10 cellular contexts compared by ENCODE assay signal in the genomic region with DNA sequence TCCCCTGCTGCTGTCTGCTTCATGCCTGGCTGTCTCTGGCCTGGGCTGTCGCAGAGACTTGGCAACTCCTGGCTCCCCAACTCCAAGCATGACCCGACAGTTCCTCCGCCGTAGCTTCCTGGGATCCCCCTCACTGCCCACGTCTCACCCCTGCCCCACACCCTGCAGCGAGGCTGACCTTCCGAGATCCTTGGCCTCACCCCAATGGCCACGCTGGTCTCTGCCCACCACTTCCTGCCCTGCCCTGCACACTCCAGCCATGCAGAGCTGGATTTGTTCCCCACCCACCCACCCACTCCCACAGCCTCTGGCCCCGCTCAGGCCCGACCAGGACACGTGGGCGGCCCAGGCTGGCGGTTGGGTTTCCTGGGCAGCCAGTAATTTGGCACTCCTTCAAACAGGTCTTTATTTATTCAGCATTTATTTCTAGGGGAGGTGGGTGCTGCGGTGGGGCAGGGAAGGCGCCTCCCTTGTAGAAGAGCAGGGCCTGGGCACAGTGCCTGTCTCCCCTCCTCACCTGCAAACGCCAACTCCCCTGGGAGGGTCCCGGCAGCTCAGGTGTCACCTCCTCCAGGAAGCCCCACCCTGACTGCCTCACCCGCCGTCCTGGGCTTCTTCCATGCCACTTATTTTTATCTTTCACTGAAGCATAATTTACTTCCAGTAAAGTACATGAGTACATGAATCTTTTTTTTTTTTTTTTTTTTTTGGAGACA. TPM values are rescaled to one million over a fixed set of nuclear protein-coding genes. Genes with fewer than 3 reads are reported as not detected.
DNase-seq lines count a peak whose midpoint lies in the region; ATAC-seq, FAIRE-seq and TF ChIP-seq lines count a peak whose summit lies in the region.
"Had no signal": no experiment of that assay in that cellular context is flagged by ENCODE, and none has a peak within 500 bp of the region (broad histone marks: within the 10 kb centered on the region; RNA-seq: fewer than 3 reads in every experiment).

No MANE protein-coding gene starts in this region.

- ATAC-seq in GM21619 (IDR thresholded peaks at IDR 0.05; ENCODE audit: unreplicated experiment), result no peak

- no peak for TF ChIP-seq CTCF in chondrocyte (IDR thresholded peaks at IDR 0.05)
- no peak for TF ChIP-seq CTCF in nephron (IDR thresholded peaks at IDR 0.05; ENCODE audit: unreplicated experiment in 3 of 3)
- TF ChIP-seq CTCF in D721Med (IDR thresholded peaks at IDR 0.05; ENCODE audit: insufficient read depth, missing control alignments), result no peak

- no peaks in the 10 kb centered on the region for H3K27me3 Mint-ChIP-seq in chondrocyte (ENCODE audit: low read depth)
- no peaks in the 10 kb centered on the region for H3K27me3 Mint-ChIP-seq in nephron (ENCODE audit: low read depth)

- H3K9me3 Mint-ChIP-seq in chondrocyte (ENCODE audit: low read depth) (no peaks in the 10 kb centered on the region), nephron (no peaks in the 10 kb centered on the region)
- H3K9me3 Mint-ChIP-seq: naive B cell had no signal

- no peak for FAIRE-seq in D721Med (lab: Jason Lieb, UNC)

- H3K4me1 Mint-ChIP-seq in chondrocyte (ENCODE audit: low read depth) (peaks cover 93% of the 10 kb centered on the region), nephron (peaks cover 79% of the 10 kb centered on the region)

- peak; percentile 89 for DNase-seq in CD1c-positive myeloid dendritic cell (ENCODE audit: extremely low spot score)
- DNase-seq in NCI-H2081 treated with DMSO at 0.1 percent for 48 hours (lab: John Stamatoyannopoulos, UW), result peak; percentile 88
- DNase-seq in chondrocyte (ENCODE audit: low spot score), result no peak
- DNase-seq in NCI-H1048 (lab: John Stamatoyannopoulos, UW), result no peak
- no peak for DNase-seq in activated naive CD4-positive, alpha-beta T cell (lab: John Stamatoyannopoulos, UW)
- no peak for DNase-seq in D721Med (ENCODE audit: insufficient read length, low spot score)
- DNase-seq: activated CD8-positive, alpha-beta memory T cell treated with anti-CD3 and anti-CD28 coated beads, Interleukin-2, amount 50 U/mL, for 4 hours; naive B cell had no signal

- H3K4me3 Mint-ChIP-seq in chondrocyte (ENCODE audit: unreplicated experiment) (peak overlapping the region; percentile 58), nephron (peak overlapping the region; percentile 27 to 46 (median 37))

- H3K27ac Mint-ChIP-seq in chondrocyte (ENCODE audit: unreplicated experiment) (peak overlapping the region; percentile 100), nephron (peak overlapping the region; percentile 87 to 94 (median 91))

- H3K36me3 Mint-ChIP-seq in chondrocyte (ENCODE audit: low read depth), result no peaks in the 10 kb centered on the region
- no peaks in the 10 kb centered on the region for H3K36me3 Mint-ChIP-seq in nephron (ENCODE audit: low read depth)
- H3K36me3 Mint-ChIP-seq: naive B cell had no signal

RNA-seq across cellular contexts. Expression of gene GTF2IRD1, which starts 25.5 kb away (rescaled TPM):
- total RNA-seq in chondrocyte, result 32.4 to 48.5 TPM (median 46.5 TPM) in 3 replicates

Comparison
In these comparisons a context has a peak if more than half of its experiments do, and no peak if none do; other contexts are left out.
1. DNase-seq: peak in CD1c-positive myeloid dendritic cell (single experiment) and NCI-H2081 treated with DMSO at 0.1 percent for 48 hours (single experiment); none in chondrocyte (single experiment), NCI-H1048 (single experiment), activated naive CD4-positive, alpha-beta T cell (0 of 4) and D721Med (single experiment).